In genomic region chr10:21145751-21146445, GRCh38 we compare ENCODE assay signal across 2 cellular contexts.
A peak's percentile ranks its signal among the peaks of the same experiment; 100 is the strongest.
TF ChIP-seq lines count a peak whose summit lies in the region.

No MANE protein-coding gene starts in this region.

TF ChIP-seq in WTC11, 78 proteins besides CTCF, POLR2A, EP300 and RAD21:
- no peak for TF ChIP-seq CREB1 (CRISPR knock-in tag; IDR thresholded peaks at IDR 0.05)
- TF ChIP-seq, protein P1, sequence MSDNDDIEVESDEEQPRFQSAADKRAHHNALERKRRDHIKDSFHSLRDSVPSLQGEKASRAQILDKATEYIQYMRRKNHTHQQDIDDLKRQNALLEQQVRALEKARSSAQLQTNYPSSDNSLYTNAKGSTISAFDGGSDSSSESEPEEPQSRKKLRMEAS (CRISPR knock-in tag; IDR thresholded peaks at IDR 0.05): peak; percentile 31; the same call in 1 of the 2 replicates

TF ChIP-seq in H1, 55 proteins besides CTCF, POLR2A, EP300 and RAD21:
- TF ChIP-seq, protein P1 (IDR thresholded peaks at IDR 0.05): peak; percentile 78
- peak; percentile 65; the same call in 1 of the 2 replicates for TF ChIP-seq YY1 (IDR thresholded peaks at IDR 0.05; ENCODE audit: low read depth, low read length)
- no peak for TF ChIP-seq SIRT6 (IDR thresholded peaks at IDR 0.05; ENCODE audit: low read length)
